ENCODE assay signal across 1 cellular context in genomic region chr2:75788925-75789324, GRCh38.
TF ChIP-seq lines count a peak whose summit lies in the region.

No MANE protein-coding gene starts in this region.

TF ChIP-seq in HepG2, 621 proteins besides CTCF, POLR2A, EP300 and RAD21 (continued from another document):
- TF ChIP-seq, protein P1, sequence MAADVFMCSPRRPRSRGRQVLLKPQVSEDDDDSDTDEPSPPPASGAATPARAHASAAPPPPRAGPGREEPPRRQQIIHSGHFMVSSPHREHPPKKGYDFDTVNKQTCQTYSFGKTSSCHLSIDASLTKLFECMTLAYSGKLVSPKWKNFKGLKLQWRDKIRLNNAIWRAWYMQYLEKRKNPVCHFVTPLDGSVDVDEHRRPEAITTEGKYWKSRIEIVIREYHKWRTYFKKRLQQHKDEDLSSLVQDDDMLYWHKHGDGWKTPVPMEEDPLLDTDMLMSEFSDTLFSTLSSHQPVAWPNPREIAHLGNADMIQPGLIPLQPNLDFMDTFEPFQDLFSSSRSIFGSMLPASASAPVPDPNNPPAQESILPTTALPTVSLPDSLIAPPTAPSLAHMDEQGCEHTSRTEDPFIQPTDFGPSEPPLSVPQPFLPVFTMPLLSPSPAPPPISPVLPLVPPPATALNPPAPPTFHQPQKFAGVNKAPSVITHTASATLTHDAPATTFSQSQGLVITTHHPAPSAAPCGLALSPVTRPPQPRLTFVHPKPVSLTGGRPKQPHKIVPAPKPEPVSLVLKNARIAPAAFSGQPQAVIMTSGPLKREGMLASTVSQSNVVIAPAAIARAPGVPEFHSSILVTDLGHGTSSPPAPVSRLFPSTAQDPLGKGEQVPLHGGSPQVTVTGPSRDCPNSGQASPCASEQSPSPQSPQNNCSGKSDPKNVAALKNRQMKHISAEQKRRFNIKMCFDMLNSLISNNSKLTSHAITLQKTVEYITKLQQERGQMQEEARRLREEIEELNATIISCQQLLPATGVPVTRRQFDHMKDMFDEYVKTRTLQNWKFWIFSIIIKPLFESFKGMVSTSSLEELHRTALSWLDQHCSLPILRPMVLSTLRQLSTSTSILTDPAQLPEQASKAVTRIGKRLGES (CRISPR knock-in tag; IDR thresholded peaks at IDR 0.05; ENCODE audit: borderline replicate concordance), result no peak
- TF ChIP-seq IKZF5 (CRISPR knock-in tag; IDR thresholded peaks at IDR 0.05) (no peak), ZSCAN25 (CRISPR knock-in tag; IDR thresholded peaks at IDR 0.05) (no peak), KDM1A (CRISPR knock-in tag; IDR thresholded peaks at IDR 0.05) (no peak), FLYWCH1 (CRISPR knock-in tag; IDR thresholded peaks at IDR 0.05) (no peak), ZNF530 (CRISPR knock-in tag; IDR thresholded peaks at IDR 0.05; ENCODE audit: low read depth) (no peak), NFE2L1 (CRISPR knock-in tag; IDR thresholded peaks at IDR 0.05; ENCODE audit: borderline replicate concordance) (no peak), MYC (CRISPR knock-in tag; IDR thresholded peaks at IDR 0.05; ENCODE audit: borderline replicate concordance) (no peak), GPBP1L1 (CRISPR knock-in tag; IDR thresholded peaks at IDR 0.05) (no peak), NFATC3 (CRISPR knock-in tag; IDR thresholded peaks at IDR 0.05) (no peak), GABPB1 (CRISPR knock-in tag; IDR thresholded peaks at IDR 0.05) (no peak), ZNF484 (CRISPR knock-in tag; IDR thresholded peaks at IDR 0.05; ENCODE audit: borderline replicate concordance, low read depth) (no peak), MYNN (CRISPR knock-in tag; IDR thresholded peaks at IDR 0.05; ENCODE audit: low read depth) (no peak)
- TF ChIP-seq, protein P2, sequence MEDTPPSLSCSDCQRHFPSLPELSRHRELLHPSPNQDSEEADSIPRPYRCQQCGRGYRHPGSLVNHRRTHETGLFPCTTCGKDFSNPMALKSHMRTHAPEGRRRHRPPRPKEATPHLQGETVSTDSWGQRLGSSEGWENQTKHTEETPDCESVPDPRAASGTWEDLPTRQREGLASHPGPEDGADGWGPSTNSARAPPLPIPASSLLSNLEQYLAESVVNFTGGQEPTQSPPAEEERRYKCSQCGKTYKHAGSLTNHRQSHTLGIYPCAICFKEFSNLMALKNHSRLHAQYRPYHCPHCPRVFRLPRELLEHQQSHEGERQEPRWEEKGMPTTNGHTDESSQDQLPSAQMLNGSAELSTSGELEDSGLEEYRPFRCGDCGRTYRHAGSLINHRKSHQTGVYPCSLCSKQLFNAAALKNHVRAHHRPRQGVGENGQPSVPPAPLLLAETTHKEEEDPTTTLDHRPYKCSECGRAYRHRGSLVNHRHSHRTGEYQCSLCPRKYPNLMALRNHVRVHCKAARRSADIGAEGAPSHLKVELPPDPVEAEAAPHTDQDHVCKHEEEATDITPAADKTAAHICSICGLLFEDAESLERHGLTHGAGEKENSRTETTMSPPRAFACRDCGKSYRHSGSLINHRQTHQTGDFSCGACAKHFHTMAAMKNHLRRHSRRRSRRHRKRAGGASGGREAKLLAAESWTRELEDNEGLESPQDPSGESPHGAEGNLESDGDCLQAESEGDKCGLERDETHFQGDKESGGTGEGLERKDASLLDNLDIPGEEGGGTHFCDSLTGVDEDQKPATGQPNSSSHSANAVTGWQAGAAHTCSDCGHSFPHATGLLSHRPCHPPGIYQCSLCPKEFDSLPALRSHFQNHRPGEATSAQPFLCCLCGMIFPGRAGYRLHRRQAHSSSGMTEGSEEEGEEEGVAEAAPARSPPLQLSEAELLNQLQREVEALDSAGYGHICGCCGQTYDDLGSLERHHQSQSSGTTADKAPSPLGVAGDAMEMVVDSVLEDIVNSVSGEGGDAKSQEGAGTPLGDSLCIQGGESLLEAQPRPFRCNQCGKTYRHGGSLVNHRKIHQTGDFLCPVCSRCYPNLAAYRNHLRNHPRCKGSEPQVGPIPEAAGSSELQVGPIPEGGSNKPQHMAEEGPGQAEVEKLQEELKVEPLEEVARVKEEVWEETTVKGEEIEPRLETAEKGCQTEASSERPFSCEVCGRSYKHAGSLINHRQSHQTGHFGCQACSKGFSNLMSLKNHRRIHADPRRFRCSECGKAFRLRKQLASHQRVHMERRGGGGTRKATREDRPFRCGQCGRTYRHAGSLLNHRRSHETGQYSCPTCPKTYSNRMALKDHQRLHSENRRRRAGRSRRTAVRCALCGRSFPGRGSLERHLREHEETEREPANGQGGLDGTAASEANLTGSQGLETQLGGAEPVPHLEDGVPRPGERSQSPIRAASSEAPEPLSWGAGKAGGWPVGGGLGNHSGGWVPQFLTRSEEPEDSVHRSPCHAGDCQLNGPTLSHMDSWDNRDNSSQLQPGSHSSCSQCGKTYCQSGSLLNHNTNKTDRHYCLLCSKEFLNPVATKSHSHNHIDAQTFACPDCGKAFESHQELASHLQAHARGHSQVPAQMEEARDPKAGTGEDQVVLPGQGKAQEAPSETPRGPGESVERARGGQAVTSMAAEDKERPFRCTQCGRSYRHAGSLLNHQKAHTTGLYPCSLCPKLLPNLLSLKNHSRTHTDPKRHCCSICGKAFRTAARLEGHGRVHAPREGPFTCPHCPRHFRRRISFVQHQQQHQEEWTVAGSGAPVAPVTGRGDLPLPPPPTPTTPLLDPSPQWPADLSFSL (CRISPR knock-in tag; IDR thresholded peaks at IDR 0.05), result no peak
